In genomic region chr2:12819721-12820120, GRCh38 we compare ENCODE assay signal across 10 cellular contexts.
DNase-seq lines count a peak whose midpoint lies in the region; ATAC-seq and TF ChIP-seq lines count a peak whose summit lies in the region.
"Had no signal": no experiment of that assay in that cellular context is flagged by ENCODE, and none has a peak within 500 bp of the region (broad histone marks: within the 10 kb centered on the region; RNA-seq: fewer than 3 reads in every experiment).

No MANE protein-coding gene starts in this region.

- H3K4me3 Mint-ChIP-seq in chondrocyte (ENCODE audit: unreplicated experiment) (no peak overlapping the region), osteocyte (ENCODE audit: unreplicated experiment) (peak overlapping the region; percentile 31)
- H3K4me3 Mint-ChIP-seq: activated CD4-positive, alpha-beta T cell treated with anti-CD3 and anti-CD28 coated beads, Interleukin-2, amount 10 ng/mL, durations not matched to agents 24 days and 14 days; central memory CD8-positive, alpha-beta T cell had no signal

- TF ChIP-seq CTCF in AG09309 (IDR thresholded peaks at IDR 0.05; ENCODE audit: control insufficient read depth, insufficient read depth, low read depth, low read length, missing control alignments), result no peak
- TF ChIP-seq CTCF in chondrocyte (IDR thresholded peaks at IDR 0.05), result no peak
- TF ChIP-seq CTCF in osteocyte (IDR thresholded peaks at IDR 0.05), result no peak

- no peak overlapping the region for H3K4me3 ChIP-seq in AG09309 (ENCODE audit: control insufficient read depth, low read depth, low read length)

- no peak for ATAC-seq in GM18505 (IDR thresholded peaks at IDR 0.05; ENCODE audit: unreplicated experiment)

- peaks cover 3% of the 10 kb centered on the region for H3K9me3 Mint-ChIP-seq in chondrocyte (ENCODE audit: low read depth)
- H3K9me3 Mint-ChIP-seq in osteocyte (ENCODE audit: unreplicated experiment), result peaks cover 7% of the 10 kb centered on the region
- H3K9me3 Mint-ChIP-seq: central memory CD8-positive, alpha-beta T cell had no signal

- intact Hi-C loops in posterior vena cava (cut with DNase I), result no loop called here

- H3K27me3 Mint-ChIP-seq in chondrocyte (ENCODE audit: low read depth) (no peaks in the 10 kb centered on the region), osteocyte (ENCODE audit: unreplicated experiment) (no peaks in the 10 kb centered on the region)

- DNase-seq in AG09309 (ENCODE audit: low read depth) (peak; percentile 73), NCI-H226 (peak; percentile 58), chondrocyte (ENCODE audit: low spot score) (no peak), osteocyte (ENCODE audit: extremely low spot score, unreplicated experiment) (no peak), posterior vena cava (ENCODE audit: low spot score) (no peak), LoVo (ENCODE audit: low spot score) (no peak), OCI-M2 (lab: John Stamatoyannopoulos, UW; ENCODE audit: unreplicated experiment) (no peak)
- DNase-seq: activated CD4-positive, alpha-beta T cell treated with anti-CD3 and anti-CD28 coated beads, Interleukin-2, amount 10 ng/mL, durations not matched to agents 24 days and 14 days had no signal

- TF ChIP-seq POLR2A in GM18505 (IDR thresholded peaks at IDR 0.05; ENCODE audit: borderline replicate concordance, extremely low read depth, insufficient read depth, insufficient read length), result no peak

- H3K27ac Mint-ChIP-seq in chondrocyte (ENCODE audit: unreplicated experiment), result peak overlapping the region; percentile 93
- peak overlapping the region; percentile 92 for H3K27ac Mint-ChIP-seq in osteocyte (ENCODE audit: unreplicated experiment)
- H3K27ac Mint-ChIP-seq: activated CD4-positive, alpha-beta T cell treated with anti-CD3 and anti-CD28 coated beads, Interleukin-2, amount 10 ng/mL, durations not matched to agents 24 days and 14 days had no signal

- peaks cover 2% of the 10 kb centered on the region for H3K36me3 Mint-ChIP-seq in chondrocyte (ENCODE audit: low read depth)
- H3K36me3 Mint-ChIP-seq in osteocyte (ENCODE audit: unreplicated experiment), result no peaks in the 10 kb centered on the region

- H3K4me1 Mint-ChIP-seq in chondrocyte (ENCODE audit: low read depth) (peaks cover 29% of the 10 kb centered on the region), osteocyte (ENCODE audit: unreplicated experiment) (peaks cover 22% of the 10 kb centered on the region)
- H3K4me1 Mint-ChIP-seq: central memory CD8-positive, alpha-beta T cell had no signal

Comparison
In these comparisons a context has a peak if more than half of its experiments do, and no peak if none do; other contexts are left out.
1. DNase-seq: peak in AG09309 (single experiment) and NCI-H226 (single experiment); none in chondrocyte (single experiment), osteocyte (single experiment), posterior vena cava (single experiment), LoVo (single experiment) and OCI-M2 (single experiment).